In the genomic region with DNA sequence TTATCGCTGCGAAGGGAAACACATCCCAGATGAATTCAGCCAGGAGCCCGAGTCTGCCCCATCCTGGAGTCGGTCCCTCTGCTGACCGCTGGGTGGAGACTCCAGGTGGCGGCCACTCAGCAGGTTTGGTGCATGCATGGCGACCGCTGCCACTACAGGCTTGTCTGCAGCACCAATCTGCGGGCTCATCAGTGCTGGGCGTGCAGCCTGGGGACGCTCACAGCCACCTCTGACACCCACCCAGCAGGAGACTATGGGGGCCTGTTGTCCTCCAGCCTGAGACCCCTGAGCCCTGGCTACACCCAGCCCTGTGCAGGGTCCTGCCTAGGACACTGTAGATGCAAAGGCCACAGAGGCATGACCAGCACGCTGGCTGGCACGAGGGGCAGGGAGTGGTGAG, we compare ENCODE assay signal across 17 cellular contexts. TPM values are rescaled to one million over a fixed set of nuclear protein-coding genes. Genes with fewer than 3 reads are reported as not detected.
DNase-seq lines count a peak whose midpoint lies in the region; ATAC-seq and TF ChIP-seq lines count a peak whose summit lies in the region.
"Had no signal": no experiment of that assay in that cellular context is flagged by ENCODE, and none has a peak within 500 bp of the region (broad histone marks: within the 10 kb centered on the region; RNA-seq: fewer than 3 reads in every experiment).

No MANE protein-coding gene starts in this region.

- DNase-seq in DMS53 (lab: John Stamatoyannopoulos, UW) (peak; percentile 70), DMS53 treated with DMSO at 0.1 percent for 48 hours (lab: John Stamatoyannopoulos, UW; ENCODE audit: unreplicated experiment) (no peak), NCI-H1930 (lab: John Stamatoyannopoulos, UW) (peak; percentile 42 to 53), dermis blood vessel endothelial cell (peak; percentile 28), neural progenitor cell (ENCODE audit: low spot score) (peak; percentile 63), NCI-H2227 (lab: John Stamatoyannopoulos, UW; ENCODE audit: unreplicated experiment) (no peak)
- no peak for DNase-seq in activated CD4-positive, alpha-beta T cell treated with anti-CD3 and anti-CD28 coated beads, Interleukin-2, amount 50 U/mL, for 4 hours
- no peak for DNase-seq in activated CD8-positive, alpha-beta T cell treated with anti-CD3 and anti-CD28 coated beads for 36 hours
- DNase-seq: activated CD4-positive, alpha-beta memory T cell treated with anti-CD3 and anti-CD28 coated beads for 36 hours; activated naive CD4-positive, alpha-beta T cell treated with Interleukin-2 at 50 U/mL for 16 hours; DMS79; foreskin fibroblast; NCI-H2081; ovary; SK-N-SH; stimulated activated CD4-positive, alpha-beta T cell treated with anti-CD3 and anti-CD28 coated beads, Interleukin-2, amount 100 ng/mL, for 48 hours had no signal

- no peak overlapping the region for H3K4me2 ChIP-seq in neural progenitor cell
- H3K4me2 ChIP-seq: SK-N-SH had no signal

- no peak overlapping the region for H3K27ac Mint-ChIP-seq in neural progenitor cell
- H3K27ac Mint-ChIP-seq in activated CD8-positive, alpha-beta T cell treated with anti-CD3 and anti-CD28 coated beads for 36 hours = no peak overlapping the region
- H3K27ac Mint-ChIP-seq: activated CD4-positive, alpha-beta memory T cell treated with anti-CD3 and anti-CD28 coated beads for 36 hours; stimulated activated naive CD8-positive, alpha-beta T cell treated with anti-CD3 and anti-CD28 coated beads, Interleukin-15, Interleukin-2, amounts not matched to agents 100 ng/mL and 50 ng/mL, for 24 hours had no signal

- H3K27me3 Mint-ChIP-seq in neural progenitor cell (ENCODE audit: insufficient read depth, low read depth) = peaks cover 6% of the 10 kb centered on the region
- H3K27me3 Mint-ChIP-seq in activated CD8-positive, alpha-beta T cell treated with anti-CD3 and anti-CD28 coated beads for 36 hours = peaks cover 7% of the 10 kb centered on the region

- no peak overlapping the region for H2AFZ ChIP-seq in neural progenitor cell (replicated peaks)

- H3K9ac ChIP-seq in neural progenitor cell = no peak overlapping the region
- H3K9ac ChIP-seq: SK-N-SH had no signal

- POLR2A ChIA-PET in activated CD8-positive, alpha-beta T cell treated with anti-CD3 and anti-CD28 coated beads for 36 hours (lab: Charles Lee) = no interaction called here

- no peaks in the 10 kb centered on the region for H3K4me1 ChIP-seq in neural progenitor cell

- H3K27me3 ChIP-seq in neural progenitor cell = no peaks in the 10 kb centered on the region
- H3K27me3 ChIP-seq: ovary had no signal

- H4K20me1 ChIP-seq in neural progenitor cell (ENCODE audit: low read depth) = no peaks in the 10 kb centered on the region

- no peak overlapping the region for H3K27ac ChIP-seq in neural progenitor cell
- H3K27ac ChIP-seq: ovary had no signal

- H3K79me2 ChIP-seq in neural progenitor cell (ENCODE audit: low read depth) = no peaks in the 10 kb centered on the region

- ATAC-seq in activated CD8-positive, alpha-beta T cell treated with anti-CD3 and anti-CD28 coated beads for 36 hours = no peak

- H3K36me3 ChIP-seq in neural progenitor cell = no peaks in the 10 kb centered on the region
- H3K36me3 ChIP-seq: ovary had no signal

- peaks cover 4% of the 10 kb centered on the region for H3K4me1 Mint-ChIP-seq in neural progenitor cell
- no peaks in the 10 kb centered on the region for H3K4me1 Mint-ChIP-seq in activated CD8-positive, alpha-beta T cell treated with anti-CD3 and anti-CD28 coated beads for 36 hours (ENCODE audit: low read depth)

- H3K9me3 ChIP-seq in neural progenitor cell (ENCODE audit: low read depth) = no peaks in the 10 kb centered on the region
- H3K9me3 ChIP-seq: ovary, SK-N-SH had no signal

- no peaks in the 10 kb centered on the region for H3F3A ChIP-seq in neural progenitor cell (ENCODE audit: low read depth)

- intact Hi-C loops in activated CD8-positive, alpha-beta T cell treated with anti-CD3 and anti-CD28 coated beads for 36 hours (cut with micrococcal nuclease) = no loop called here

- CTCF ChIA-PET in activated CD8-positive, alpha-beta T cell treated with anti-CD3 and anti-CD28 coated beads for 36 hours (lab: Charles Lee) = no interaction called here

- no peak overlapping the region for H3K4me3 ChIP-seq in neural progenitor cell
- H3K4me3 ChIP-seq: ovary had no signal

- no peaks in the 10 kb centered on the region for H3K9me3 Mint-ChIP-seq in neural progenitor cell
- H3K9me3 Mint-ChIP-seq in activated CD8-positive, alpha-beta T cell treated with anti-CD3 and anti-CD28 coated beads for 36 hours = no peaks in the 10 kb centered on the region
- H3K9me3 Mint-ChIP-seq: activated CD4-positive, alpha-beta memory T cell treated with anti-CD3 and anti-CD28 coated beads for 36 hours; stimulated activated naive CD8-positive, alpha-beta T cell treated with anti-CD3 and anti-CD28 coated beads, Interleukin-15, Interleukin-2, amounts not matched to agents 100 ng/mL and 50 ng/mL, for 24 hours had no signal

- no peaks in the 10 kb centered on the region for H3K36me3 Mint-ChIP-seq in neural progenitor cell
- no peaks in the 10 kb centered on the region for H3K36me3 Mint-ChIP-seq in activated CD8-positive, alpha-beta T cell treated with anti-CD3 and anti-CD28 coated beads for 36 hours (ENCODE audit: low read depth)
- H3K36me3 Mint-ChIP-seq: activated CD4-positive, alpha-beta memory T cell treated with anti-CD3 and anti-CD28 coated beads for 36 hours had no signal

- H3K4me3 Mint-ChIP-seq in neural progenitor cell = no peak overlapping the region
- H3K4me3 Mint-ChIP-seq in activated CD8-positive, alpha-beta T cell treated with anti-CD3 and anti-CD28 coated beads for 36 hours = no peak overlapping the region
- H3K4me3 Mint-ChIP-seq: activated CD4-positive, alpha-beta memory T cell treated with anti-CD3 and anti-CD28 coated beads for 36 hours; stimulated activated naive CD8-positive, alpha-beta T cell treated with anti-CD3 and anti-CD28 coated beads, Interleukin-15, Interleukin-2, amounts not matched to agents 100 ng/mL and 50 ng/mL, for 24 hours had no signal

- peak; percentile 54 for TF ChIP-seq CTCF in neural progenitor cell (IDR thresholded peaks at IDR 0.05)
- TF ChIP-seq CTCF in activated CD8-positive, alpha-beta T cell treated with anti-CD3 and anti-CD28 coated beads for 36 hours (IDR thresholded peaks at IDR 0.05) = no peak

RNA-seq across cellular contexts. Expression of gene GATA5, which starts 40.5 kb away (rescaled TPM):
- total RNA-seq in dermis blood vessel endothelial cell (not detected in 2 replicates), neural progenitor cell (ENCODE audit: low replicate concordance) (0.12 TPM in 1 of 2 replicates, not detected in the other)
- not detected for total RNA-seq in activated CD8-positive, alpha-beta T cell treated with anti-CD3 and anti-CD28 coated beads for 36 hours
- total RNA-seq: activated CD4-positive, alpha-beta memory T cell treated with anti-CD3 and anti-CD28 coated beads for 36 hours had no signal

Comparison
In these comparisons a context has a peak if more than half of its experiments do, and no peak if none do; other contexts are left out.
1. DNase-seq: peak in DMS53 (single experiment), NCI-H1930 (2 of 2), dermis blood vessel endothelial cell (single experiment) and neural progenitor cell (single experiment); none in DMS53 treated with DMSO at 0.1 percent for 48 hours (single experiment), activated CD4-positive, alpha-beta T cell treated with anti-CD3 and anti-CD28 coated beads, Interleukin-2, amount 50 U/mL, for 4 hours (0 of 2), NCI-H2227 (single experiment) and activated CD8-positive, alpha-beta T cell treated with anti-CD3 and anti-CD28 coated beads for 36 hours (single experiment).